In the genomic region with DNA sequence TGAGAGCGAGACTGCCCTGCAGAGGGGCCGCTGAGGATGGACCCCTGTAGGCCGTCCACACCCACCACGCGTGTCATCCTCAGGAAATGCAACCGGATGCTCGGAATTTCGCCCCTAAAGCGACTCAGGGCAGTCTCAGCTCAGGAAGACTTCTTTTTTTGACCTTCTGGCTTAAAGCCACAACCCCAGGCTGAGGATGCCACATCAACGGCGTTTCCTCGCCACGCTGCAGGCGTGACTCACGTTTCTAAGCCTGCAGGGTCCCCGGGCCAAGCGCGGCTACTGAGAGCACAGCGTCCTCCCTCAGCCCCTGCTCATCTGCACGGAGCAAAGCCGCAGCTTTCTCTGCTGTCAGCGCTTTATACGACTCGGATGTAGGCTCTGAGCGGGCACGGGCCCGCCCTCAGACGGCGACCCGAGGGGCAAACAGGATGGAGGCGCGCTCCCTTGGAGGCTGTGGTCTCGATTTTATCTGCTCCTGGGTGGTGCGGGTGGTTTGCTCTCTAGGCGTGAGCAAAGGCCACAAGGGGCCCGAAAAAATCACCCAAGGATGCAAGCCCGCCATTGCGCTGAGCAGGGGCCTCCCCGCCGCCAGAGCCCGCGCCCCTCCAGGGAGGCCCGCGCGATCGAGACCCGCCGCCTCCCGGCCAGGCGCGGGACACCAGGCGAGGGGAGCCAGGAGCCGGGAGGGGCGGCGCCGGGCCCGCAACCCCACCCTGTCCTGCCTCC, we compare ENCODE assay signal across 8 cellular contexts. TPM values are rescaled to one million over a fixed set of nuclear protein-coding genes. Genes with fewer than 3 reads are reported as not detected.
DNase-seq lines count a peak whose midpoint lies in the region; ATAC-seq and TF ChIP-seq lines count a peak whose summit lies in the region.

No MANE protein-coding gene starts in this region.

- H3K36me3 ChIP-seq in BJ (ENCODE audit: control insufficient read depth, insufficient read depth, low read length) (no peaks in the 10 kb centered on the region), PC-3 (ENCODE audit: low read depth, low read length) (peaks cover 8% of the 10 kb centered on the region; the same call in 1 of the 2 replicates), neuronal stem cell (replicated peaks in 1 of 2; ENCODE audit: control insufficient read depth in 2 of 2, insufficient read depth in 2 of 2, low read length in 2 of 2) (peaks cover 16 to 33% of the 10 kb centered on the region in 2 donors)

- H2BK15ac ChIP-seq in neuronal stem cell (ENCODE audit: low read length) = peak overlapping the region; percentile 34

- peak overlapping the region; percentile 84 for H3K4me3 Mint-ChIP-seq in activated T-helper 2 cell treated with anti-CD3 and anti-CD28 coated beads, Interferon-gamma antibody, Interleukin-2, Interleukin-4, amounts not matched to agents 10 μg/mL and 5 μg/mL and 100 μg/mL, durations not matched to agents 14 hours and 24 hours and 36 hours (ENCODE audit: low read depth)

- ATAC-seq in HG03342 (IDR thresholded peaks at IDR 0.05; ENCODE audit: unreplicated experiment) (peak; percentile 22), PC-3 (peak; percentile 32)

- peak overlapping the region; percentile 73 for H2AK5ac ChIP-seq in neuronal stem cell (ENCODE audit: low read depth, low read length)

- WGBS in neuronal stem cell (ENCODE audit: extremely low coverage in 2 of 2, insufficient read length in 2 of 2, insufficient replicate concordance in 1 of 2), 2 donors = no CpG with 5 or more reads among the region's 57 CpGs

- H2BK120ac ChIP-seq in neuronal stem cell (ENCODE audit: low read depth, low read length) = peak overlapping the region; percentile 38

- H4K8ac ChIP-seq in neuronal stem cell (ENCODE audit: low read depth, low read length) = no peak overlapping the region

- H3K4me3 ChIP-seq in BJ (ENCODE audit: low read depth, low read length) = peak overlapping the region; percentile 53
- peak overlapping the region; percentile 74 for H3K4me3 ChIP-seq in PC-3 (ENCODE audit: low read length)
- peak overlapping the region; percentile 40 to 82 for H3K4me3 ChIP-seq in neuronal stem cell (ENCODE audit: low read length in 2 of 2)

- no TSS peak for BruUV-seq in PC-3 (replicated peaks; lab: Mats Ljungman, UMichigan)

- no peaks in the 10 kb centered on the region for H3K9me3 ChIP-seq in PC-3 (ENCODE audit: low read length)
- H3K9me3 ChIP-seq in neuronal stem cell (replicated peaks in 1 of 2; ENCODE audit: control insufficient read depth in 2 of 2, insufficient read depth in 1 of 2, low read depth in 1 of 2, low read length in 2 of 2) = peaks cover 2 to 19% of the 10 kb centered on the region in 2 donors

- H3K18ac ChIP-seq in neuronal stem cell (ENCODE audit: low read length) = peak overlapping the region; percentile 91

- no peaks in the 10 kb centered on the region for H3F3A ChIP-seq in PC-3 (ENCODE audit: low read length, unreplicated experiment)

- POLR2A ChIA-PET in BJ (lab: Charles Lee) (interaction anchor here (0.6 kb wide), 1 partner anchor 347 kb away, joined by 3 read pairs; no protein-coding TSS in a partner anchor), PC-3 (lab: Charles Lee; ENCODE audit: unreplicated experiment) (interaction anchor here (0.6 to 1.0 kb wide), 3 partner anchors 67 to 287 kb away, joined by 3 to 9 read pairs (median 5); no protein-coding TSS in a partner anchor)

- no peaks in the 10 kb centered on the region for H3K9me2 ChIP-seq in PC-3 (replicated peaks; ENCODE audit: low read length)

- intact Hi-C loops in PC-3 (cut with micrococcal nuclease) = loop anchor here (1.0 to 2.0 kb wide), 4 partner anchors 67 to 369 kb away; partner anchors contain the start of gene PAXIP1
- intact Hi-C loops in activated T-helper 2 cell treated with anti-CD3 and anti-CD28 coated beads, Interferon-gamma antibody, Interleukin-2, Interleukin-4, amounts not matched to agents 10 μg/mL and 5 μg/mL and 100 μg/mL, durations not matched to agents 14 hours and 24 hours and 36 hours (cut with micrococcal nuclease) = loop anchor here (1.0 to 10.0 kb wide), 7 partner anchors 14 to 1478 kb away; no protein-coding TSS in a partner anchor

- peak overlapping the region; percentile 99 for H2BK5ac ChIP-seq in neuronal stem cell (ENCODE audit: low read length)

- no peaks in the 10 kb centered on the region for H3K27me3 ChIP-seq in BJ (ENCODE audit: control insufficient read depth, insufficient read depth, low read length)
- no peaks in the 10 kb centered on the region for H3K27me3 ChIP-seq in PC-3 (ENCODE audit: low read length)
- H3K27me3 ChIP-seq in neuronal stem cell (ENCODE audit: control insufficient read depth in 3 of 3, insufficient read depth in 3 of 3, low read depth in 1 of 3, low read length in 3 of 3) = no peaks in the 10 kb centered on the region

- peak overlapping the region; percentile 97 for H3K4me2 ChIP-seq in PC-3 (ENCODE audit: low read length)
- peak overlapping the region; percentile 74 for H3K4me2 ChIP-seq in neuronal stem cell (ENCODE audit: insufficient read depth, low read length, poor library complexity, severe bottlenecking)

- H3K9me3 Mint-ChIP-seq in activated T-helper 2 cell treated with anti-CD3 and anti-CD28 coated beads, Interferon-gamma antibody, Interleukin-2, Interleukin-4, amounts not matched to agents 10 μg/mL and 5 μg/mL and 100 μg/mL, durations not matched to agents 14 hours and 24 hours and 36 hours = peaks cover 10% of the 10 kb centered on the region

- H3K4me1 Mint-ChIP-seq in activated T-helper 2 cell treated with anti-CD3 and anti-CD28 coated beads, Interferon-gamma antibody, Interleukin-2, Interleukin-4, amounts not matched to agents 10 μg/mL and 5 μg/mL and 100 μg/mL, durations not matched to agents 14 hours and 24 hours and 36 hours (ENCODE audit: low read depth) = peaks cover 54% of the 10 kb centered on the region

- peaks cover 49% of the 10 kb centered on the region for H3K36me3 Mint-ChIP-seq in activated T-helper 2 cell treated with anti-CD3 and anti-CD28 coated beads, Interferon-gamma antibody, Interleukin-2, Interleukin-4, amounts not matched to agents 10 μg/mL and 5 μg/mL and 100 μg/mL, durations not matched to agents 14 hours and 24 hours and 36 hours (ENCODE audit: low read depth)

- H2BK12ac ChIP-seq in neuronal stem cell (ENCODE audit: low read length) = peak overlapping the region; percentile 35

- H3K27ac ChIP-seq in PC-3 (ENCODE audit: low read length) (peak overlapping the region; percentile 91), neuronal stem cell (replicated peaks; ENCODE audit: low read length) (peak overlapping the region; percentile 92), substantia nigra (ENCODE audit: low read depth, low read length, poor library complexity, severe bottlenecking) (peak overlapping the region; percentile 93)

- peak overlapping the region; percentile 95 for H3K27ac Mint-ChIP-seq in activated T-helper 2 cell treated with anti-CD3 and anti-CD28 coated beads, Interferon-gamma antibody, Interleukin-2, Interleukin-4, amounts not matched to agents 10 μg/mL and 5 μg/mL and 100 μg/mL, durations not matched to agents 14 hours and 24 hours and 36 hours

- DNase-seq in BJ (ENCODE audit: low read depth) (peak; percentile 27), GM19238 (ENCODE audit: insufficient read length, low spot score) (peak; percentile 83), PC-3 (peak; percentile 62), fibroblast of the conjunctiva (ENCODE audit: low read depth) (peak; percentile 53), neuronal stem cell (ENCODE audit: low spot score) (no peak), substantia nigra (lab: John Stamatoyannopoulos, UW) (peak in 23 of 49 donors; percentile 27 to 79 (median 58))
- DNase-seq in activated T-helper 2 cell treated with anti-CD3 and anti-CD28 coated beads, Interferon-gamma antibody, Interleukin-2, Interleukin-4, amounts not matched to agents 10 μg/mL and 5 μg/mL and 100 μg/mL, durations not matched to agents 14 hours and 24 hours and 36 hours (ENCODE audit: low spot score) = peak; percentile 91

- H3K4me1 ChIP-seq in PC-3 (ENCODE audit: insufficient read depth, low read length) = peaks cover 31% of the 10 kb centered on the region
- H3K4me1 ChIP-seq in neuronal stem cell (ENCODE audit: control insufficient read depth in 2 of 2, insufficient read depth in 1 of 2, low read depth in 1 of 2, low read length in 2 of 2) = peaks cover 11 to 15% of the 10 kb centered on the region in 2 donors

- peaks cover 28% of the 10 kb centered on the region for H4K20me1 ChIP-seq in PC-3 (ENCODE audit: low read length)

- CTCF ChIA-PET in BJ (lab: Yijun Ruan, JAX) = interaction anchor here (1.5 to 2.5 kb wide), 2 partner anchors 23 to 107 kb away, joined by 5 to 13 read pairs; no protein-coding TSS in a partner anchor
- CTCF ChIA-PET in PC-3 (lab: Charles Lee) = no interaction called here

- peak overlapping the region; percentile 13 for H3K4ac ChIP-seq in neuronal stem cell (ENCODE audit: low read length)

- H3K14ac ChIP-seq in neuronal stem cell (ENCODE audit: low read length) = peak overlapping the region; percentile 39

- H2AFZ ChIP-seq in PC-3 (ENCODE audit: low read length) (peak overlapping the region; percentile 66), neuronal stem cell (ENCODE audit: low read length) (peak overlapping the region; percentile 74)

- peak overlapping the region; percentile 92 for H3K23ac ChIP-seq in neuronal stem cell (ENCODE audit: low read depth, low read length, poor library complexity)

- no peaks in the 10 kb centered on the region for H3K79me1 ChIP-seq in neuronal stem cell (ENCODE audit: low read depth, low read length)

- H3K9ac ChIP-seq in PC-3 (ENCODE audit: low read length) (peak overlapping the region; percentile 92), neuronal stem cell (ENCODE audit: low read depth, low read length, poor library complexity) (peak overlapping the region; percentile 24)

- H3K27me3 Mint-ChIP-seq in activated T-helper 2 cell treated with anti-CD3 and anti-CD28 coated beads, Interferon-gamma antibody, Interleukin-2, Interleukin-4, amounts not matched to agents 10 μg/mL and 5 μg/mL and 100 μg/mL, durations not matched to agents 14 hours and 24 hours and 36 hours (ENCODE audit: low read depth) = no peaks in the 10 kb centered on the region

- peaks cover 36% of the 10 kb centered on the region for H3K79me2 ChIP-seq in PC-3 (ENCODE audit: low read length)

- peak overlapping the region; percentile 82 for H4K91ac ChIP-seq in neuronal stem cell (ENCODE audit: low read depth, low read length, poor library complexity)

- TF ChIP-seq CTCF in BJ (IDR thresholded peaks at IDR 0.05; ENCODE audit: insufficient read depth, low read depth, low read length) = no peak
- TF ChIP-seq CTCF in PC-3 (conservative IDR thresholded peaks at IDR 0.05; ENCODE audit: low read depth, low read length) = no peak

RNA-seq across cellular contexts. Expression of gene INSIG1, which starts 0.7 kb away (rescaled TPM):
- 10.0 and 11.0 TPM in 2 replicates for polyA plus RNA-seq in BJ (2011; rRNA removed)
- 8.7 and 9.1 TPM in 2 replicates for polyA minus RNA-seq in BJ (2011; rRNA and poly(A)+ RNA removed)
- total RNA-seq in PC-3 (2014; rRNA removed) = 83.3 and 101 TPM in 2 replicates
- total RNA-seq in activated T-helper 2 cell treated with anti-CD3 and anti-CD28 coated beads, Interferon-gamma antibody, Interleukin-2, Interleukin-4, amounts not matched to agents 10 μg/mL and 5 μg/mL and 100 μg/mL, durations not matched to agents 14 hours and 24 hours and 36 hours = 197 and 198 TPM in 2 replicates
- 183 TPM for polyA plus RNA-seq in neuronal stem cell (2013, experiment 1 of 2)
- 199 TPM for polyA plus RNA-seq in neuronal stem cell (2013, experiment 2 of 2)
